In genomic region chr15:59051867-59052861, GRCh38 we compare ENCODE assay signal across 1 cellular context.
TF ChIP-seq lines count a peak whose summit lies in the region.

No MANE protein-coding gene starts in this region.

TF ChIP-seq in GM23338, 12 proteins besides CTCF, POLR2A, EP300 and RAD21:
- TF ChIP-seq REST (IDR thresholded peaks at IDR 0.05; ENCODE audit: unreplicated experiment) (no peak), CREB1 (CRISPR knock-in tag; IDR thresholded peaks at IDR 0.05; ENCODE audit: low read depth) (no peak), STAT1 (IDR thresholded peaks at IDR 0.05; ENCODE audit: unreplicated experiment) (no peak), POLR2AphosphoS5 (IDR thresholded peaks at IDR 0.05; ENCODE audit: low read depth) (no peak), ZNF462 (CRISPR knock-in tag; IDR thresholded peaks at IDR 0.05) (no peak), ZNF114 (CRISPR knock-in tag; IDR thresholded peaks at IDR 0.05) (no peak), JUNB (IDR thresholded peaks at IDR 0.05; ENCODE audit: unreplicated experiment) (no peak), ETS1 (IDR thresholded peaks at IDR 0.05) (no peak), NANOG (IDR thresholded peaks at IDR 0.05; ENCODE audit: borderline replicate concordance) (no peak), ZNF331 (CRISPR knock-in tag; IDR thresholded peaks at IDR 0.05; ENCODE audit: low read depth) (no peak), EZH2 (IDR thresholded peaks at IDR 0.05; ENCODE audit: low read depth, unreplicated experiment) (no peak), EZH2phosphoT487 (IDR thresholded peaks at IDR 0.05; ENCODE audit: unreplicated experiment) (no peak)
